9 cellular contexts compared by ENCODE assay signal in genomic region chr1:225896937-225897549, GRCh38. TPM values are rescaled to one million over a fixed set of nuclear protein-coding genes. Genes with fewer than 3 reads are reported as not detected.
DNase-seq lines count a peak whose midpoint lies in the region; ATAC-seq, FAIRE-seq and TF ChIP-seq lines count a peak whose summit lies in the region.
"Had no signal": no experiment of that assay in that cellular context is flagged by ENCODE, and none has a peak within 500 bp of the region (broad histone marks: within the 10 kb centered on the region; RNA-seq: fewer than 3 reads in every experiment).

No MANE protein-coding gene starts in this region.

- no peaks in the 10 kb centered on the region for H3K36me3 ChIP-seq in left lung
- H3K36me3 ChIP-seq in brain microvascular endothelial cell (replicated peaks) = no peaks in the 10 kb centered on the region

- intact Hi-C loops in left lung (cut with DNase I) = no loop called here

- no peaks in the 10 kb centered on the region for H3K9me3 ChIP-seq in left lung

- H3K27me3 ChIP-seq in left lung = no peaks in the 10 kb centered on the region
- no peaks in the 10 kb centered on the region for H3K27me3 ChIP-seq in brain microvascular endothelial cell (replicated peaks)

- no peak for FAIRE-seq in urothelium cell line (lab: Jason Lieb, UNC)

- H3K4me3 ChIP-seq in left lung (no peak overlapping the region), brain microvascular endothelial cell (ENCODE audit: low read depth, low read length) (no peak overlapping the region)

- in situ Hi-C loops in brain microvascular endothelial cell (cut with HindIII; ENCODE audit: low pct_ligation_motif_present, low sequenced_read_pairs) = no loop called here

- no peak for TF ChIP-seq CTCF in left lung (IDR thresholded peaks at IDR 0.05)
- no peak for TF ChIP-seq CTCF in brain microvascular endothelial cell (IDR thresholded peaks at IDR 0.05; ENCODE audit: low read depth, low read length, missing control alignments)

- peak; percentile 73 for DNase-seq in NCI-H2029 treated with DMSO at 0.1 percent for 48 hours (lab: John Stamatoyannopoulos, UW)
- peak; percentile 36 for DNase-seq in activated T-cell treated with anti-CD3 and anti-CD28 coated beads for 48 hours (ENCODE audit: low read depth)
- no peak for DNase-seq in left lung
- peak; percentile 75 for DNase-seq in urothelium cell line (ENCODE audit: low spot score)
- no peak for DNase-seq in NCI-H82 treated with DMSO at 0.1 percent for 48 hours (lab: John Stamatoyannopoulos, UW; ENCODE audit: unreplicated experiment)
- no peak for DNase-seq in brain microvascular endothelial cell

- peak; percentile 100 for ATAC-seq in GM18508 (IDR thresholded peaks at IDR 0.05; ENCODE audit: insufficient read depth, unreplicated experiment)
- ATAC-seq in HG02623 (IDR thresholded peaks at IDR 0.05; ENCODE audit: unreplicated experiment) = peak; percentile 100
- ATAC-seq in left lung = peak; percentile 95

- peak overlapping the region; percentile 26 to 67 for H3K27ac ChIP-seq in left lung
- H3K27ac ChIP-seq in brain microvascular endothelial cell = no peak overlapping the region

- peaks cover 0 to 14% of the 10 kb centered on the region in 2 donors for H3K4me1 ChIP-seq in left lung

RNA-seq across cellular contexts. Expression of gene LEFTY1, which starts 8.1 kb away (rescaled TPM):
- under 1 TPM in 1 of 2 donors, not detected in 1; 0.61 TPM for total RNA-seq in left lung
- total RNA-seq: pulmonary artery endothelial cell had no signal

RNA-seq across cellular contexts. Expression of gene TMEM63A, which starts 14.9 kb away (rescaled TPM):
- total RNA-seq in left lung = 10 to 100 TPM; 77.4 to 98.5 TPM

RNA-seq across cellular contexts. Expression of gene PYCR2, which starts 27.0 kb away (rescaled TPM):
- 10 to 100 TPM; 52.7 to 59.8 TPM for total RNA-seq in left lung

RNA-seq across cellular contexts. Expression of gene LEFTY2, which starts 44.0 kb away (rescaled TPM):
- under 1 TPM in 1 of 2 donors, not detected in 1; 0.17 TPM for total RNA-seq in left lung

Comparison
In these comparisons a context has a peak if more than half of its experiments do, and no peak if none do; other contexts are left out.
1. DNase-seq: peak in NCI-H2029 treated with DMSO at 0.1 percent for 48 hours (single experiment), activated T-cell treated with anti-CD3 and anti-CD28 coated beads for 48 hours (single experiment) and urothelium cell line (single experiment); none in left lung (0 of 2), NCI-H82 treated with DMSO at 0.1 percent for 48 hours (single experiment) and brain microvascular endothelial cell (single experiment).
2. Peak in every context shown above with its lines, with median percentiles within 50 percentile points of each other: ATAC-seq.